In genomic region chr3:59480486-59480995, GRCh38 we compare ENCODE assay signal across 8 cellular contexts.
DNase-seq lines count a peak whose midpoint lies in the region; ATAC-seq, FAIRE-seq and TF ChIP-seq lines count a peak whose summit lies in the region.

No MANE protein-coding gene starts in this region.

- peaks cover 23% of the 10 kb centered on the region for H3K4me1 ChIP-seq in SJSA1 (replicated peaks)
- no peaks in the 10 kb centered on the region for H3K4me1 ChIP-seq in HepG2 (ENCODE audit: insufficient read depth, low read length)
- no peaks in the 10 kb centered on the region for H3K4me1 ChIP-seq in HAP-1

- no peak for TF ChIP-seq RAD21 in HepG2 (CRISPR knock-in tag; IDR thresholded peaks at IDR 0.05)

- H3K27me3 ChIP-seq in SJSA1 (replicated peaks) = no peaks in the 10 kb centered on the region
- H3K27me3 ChIP-seq in HepG2 (ENCODE audit: control insufficient read depth in 1 of 2, insufficient read depth in 2 of 2, low read length in 2 of 2) = no peaks in the 10 kb centered on the region; a peak in 2 of 5 replicates
- no peaks in the 10 kb centered on the region for H3K27me3 ChIP-seq in HAP-1 (ENCODE audit: low read depth)

- H3K36me3 ChIP-seq in SJSA1 (no peaks in the 10 kb centered on the region), HepG2 (replicated peaks in 1 of 2; ENCODE audit: control insufficient read depth in 1 of 2, insufficient read depth in 2 of 2, low read length in 2 of 2) (no peaks in the 10 kb centered on the region), HAP-1 (replicated peaks) (no peaks in the 10 kb centered on the region)

- TF ChIP-seq CTCF in GM12875 (IDR thresholded peaks at IDR 0.05; ENCODE audit: borderline replicate concordance, insufficient read depth, low read depth, low read length) (0 out of 2 replicates have a peak, but pooled peaks have one; percentile 8), HFF-Myc (IDR thresholded peaks at IDR 0.05; ENCODE audit: low read depth, low read length, missing control alignments) (no peak), HepG2 (CRISPR knock-in tag; IDR thresholded peaks at IDR 0.05) (no peak)

- no peak for TF ChIP-seq EP300 in HepG2 (IDR thresholded peaks at IDR 0.05; ENCODE audit: low read depth in 2 of 2, low read length in 2 of 2)
- no peak for TF ChIP-seq EP300 in HepG2 (CRISPR knock-in tag; IDR thresholded peaks at IDR 0.05; ENCODE audit: borderline replicate concordance)

- H3K27ac ChIP-seq in SJSA1 = peak overlapping the region; percentile 79
- no peak overlapping the region for H3K27ac ChIP-seq in HepG2 (ENCODE audit: extremely low read length, insufficient read depth, low read length)

- ATAC-seq in HepG2 = no peak
- ATAC-seq in HG03565 (IDR thresholded peaks at IDR 0.05; ENCODE audit: unreplicated experiment) = no peak

- no peak for TF ChIP-seq POLR2A in HepG2 (IDR thresholded peaks at IDR 0.05; ENCODE audit: insufficient read depth in 1 of 2, low read depth in 2 of 2, low read length in 2 of 2)

- CTCF ChIA-PET in HepG2 (lab: Yijun Ruan, JAX; ENCODE audit: low intra/inter-chr PET ratio, low total read pairs) = no interaction called here

- H3K9me3 ChIP-seq in SJSA1 (replicated peaks) = no peaks in the 10 kb centered on the region
- no peaks in the 10 kb centered on the region for H3K9me3 ChIP-seq in HepG2 (ENCODE audit: low read length)
- H3K9me3 ChIP-seq in HAP-1 = no peaks in the 10 kb centered on the region

- BruUV-seq in HepG2 (replicated peaks; lab: Mats Ljungman, UMichigan) = no TSS peak

- intact Hi-C loops in HepG2 (cut with micrococcal nuclease; ENCODE audit: unreplicated experiment) = no loop called here

- no peak overlapping the region for H3K9ac ChIP-seq in HepG2 (ENCODE audit: insufficient read depth, low read depth, low read length)

- H2AFZ ChIP-seq in HepG2 (ENCODE audit: low read length) = no peak overlapping the region

- no peaks in the 10 kb centered on the region for H3K79me2 ChIP-seq in HepG2 (ENCODE audit: insufficient read depth, low read length)

- H3K4me2 ChIP-seq in HepG2 (ENCODE audit: low read depth, low read length) = no peak overlapping the region

- DNase-seq in HFF-Myc (ENCODE audit: extremely low read depth, low read depth) (peak; percentile 9), SJSA1 (ENCODE audit: low read depth in 1 of 2, low spot score in 2 of 2) (peak; percentile 48 to 68), HepG2 (ENCODE audit: low spot score) (no peak), SKM-1 treated with dmso at 0.1 percent for 144 hours (lab: John Stamatoyannopoulos, UW; ENCODE audit: unreplicated experiment) (no peak), HAP-1 (ENCODE audit: low spot score in 2 of 2) (no peak), GM19238 (ENCODE audit: insufficient read length, low spot score) (no peak)

- in situ Hi-C loops in HepG2 (cut with HindIII; ENCODE audit: extremely low pct_ligation_motif_present, low pct_unique_long_range_greater_than_20kb) (no loop called here), HAP-1 (cut with MboI; ENCODE audit: low sequenced_read_pairs) (no loop called here)

- FAIRE-seq in HepG2 (lab: Jason Lieb, UNC) = no peak

- 30% methylated on average over 5 of the region's 5 CpGs for WGBS in HepG2 (ENCODE audit: low lambda C conversion rate)

- no peak overlapping the region for H3K4me3 ChIP-seq in GM12875 (ENCODE audit: low read depth, low read length)
- H3K4me3 ChIP-seq in HFF-Myc (replicated peaks; ENCODE audit: low read depth, low read length) = no peak overlapping the region
- H3K4me3 ChIP-seq in SJSA1 = peak overlapping the region; percentile 21
- no peak overlapping the region for H3K4me3 ChIP-seq in HepG2 (replicated peaks in 1 of 3; ENCODE audit: insufficient read depth in 1 of 3, low read depth in 2 of 3, low read length in 3 of 3)
- H3K4me3 ChIP-seq in HAP-1 = no peak overlapping the region

- no peaks in the 10 kb centered on the region for H4K20me1 ChIP-seq in HepG2 (ENCODE audit: insufficient read depth, low read length)

- POLR2A ChIA-PET in HepG2 (lab: Yijun Ruan, JAX) = no interaction called here

TF ChIP-seq in HepG2, 621 proteins besides CTCF, POLR2A, EP300 and RAD21:
- no peak for TF ChIP-seq NCOA1 (CRISPR knock-in tag; IDR thresholded peaks at IDR 0.05)
- no peak for TF ChIP-seq MXD4 (CRISPR knock-in tag; IDR thresholded peaks at IDR 0.05)
- TF ChIP-seq FOSL2 (CRISPR knock-in tag; IDR thresholded peaks at IDR 0.05) = peak; percentile 39

Comparison
In these comparisons a context has a peak if more than half of its experiments do, and no peak if none do; other contexts are left out.
1. DNase-seq: peak in HFF-Myc (single experiment) and SJSA1 (2 of 2); none in HepG2 (single experiment), SKM-1 treated with dmso at 0.1 percent for 144 hours (single experiment), HAP-1 (0 of 2) and GM19238 (single experiment).